Comparison of ENCODE assay signal across 4 cellular contexts in the genomic region with DNA sequence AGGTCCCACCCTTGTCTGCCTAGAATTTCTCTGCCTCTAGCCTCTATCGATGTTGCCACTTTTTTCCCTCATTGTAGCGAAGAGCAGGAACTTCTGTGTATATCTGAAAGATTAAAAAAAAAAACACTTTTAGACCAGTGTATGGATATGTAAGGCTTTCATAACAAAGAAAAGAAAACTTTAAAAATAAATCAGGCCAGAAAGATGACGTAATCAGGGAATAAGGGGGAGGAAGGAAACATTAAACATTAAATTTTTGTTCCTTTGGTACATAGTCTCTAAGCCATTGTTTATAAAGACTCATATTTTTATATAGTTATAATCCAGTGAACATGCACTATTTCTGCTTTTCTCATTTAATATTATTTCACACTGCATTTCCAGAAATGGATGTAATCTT.
TF ChIP-seq lines count a peak whose summit lies in the region.

No MANE protein-coding gene starts in this region.

TF ChIP-seq in HEK293, 187 proteins besides CTCF, POLR2A, EP300 and RAD21:
- TF ChIP-seq, protein P1, sequence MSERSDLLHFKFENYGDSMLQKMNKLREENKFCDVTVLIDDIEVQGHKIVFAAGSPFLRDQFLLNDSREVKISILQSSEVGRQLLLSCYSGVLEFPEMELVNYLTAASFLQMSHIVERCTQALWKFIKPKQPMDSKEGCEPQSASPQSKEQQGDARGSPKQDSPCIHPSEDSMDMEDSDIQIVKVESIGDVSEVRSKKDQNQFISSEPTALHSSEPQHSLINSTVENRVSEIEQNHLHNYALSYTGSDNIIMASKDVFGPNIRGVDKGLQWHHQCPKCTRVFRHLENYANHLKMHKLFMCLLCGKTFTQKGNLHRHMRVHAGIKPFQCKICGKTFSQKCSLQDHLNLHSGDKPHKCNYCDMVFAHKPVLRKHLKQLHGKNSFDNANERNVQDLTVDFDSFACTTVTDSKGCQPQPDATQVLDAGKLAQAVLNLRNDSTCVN (tag by site-specific recombination; optimal IDR thresholded peaks at IDR 0.05), result no peak
- TF ChIP-seq, protein P2, sequence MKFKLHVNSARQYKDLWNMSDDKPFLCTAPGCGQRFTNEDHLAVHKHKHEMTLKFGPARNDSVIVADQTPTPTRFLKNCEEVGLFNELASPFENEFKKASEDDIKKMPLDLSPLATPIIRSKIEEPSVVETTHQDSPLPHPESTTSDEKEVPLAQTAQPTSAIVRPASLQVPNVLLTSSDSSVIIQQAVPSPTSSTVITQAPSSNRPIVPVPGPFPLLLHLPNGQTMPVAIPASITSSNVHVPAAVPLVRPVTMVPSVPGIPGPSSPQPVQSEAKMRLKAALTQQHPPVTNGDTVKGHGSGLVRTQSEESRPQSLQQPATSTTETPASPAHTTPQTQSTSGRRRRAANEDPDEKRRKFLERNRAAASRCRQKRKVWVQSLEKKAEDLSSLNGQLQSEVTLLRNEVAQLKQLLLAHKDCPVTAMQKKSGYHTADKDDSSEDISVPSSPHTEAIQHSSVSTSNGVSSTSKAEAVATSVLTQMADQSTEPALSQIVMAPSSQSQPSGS (tag by site-specific recombination; IDR thresholded peaks at IDR 0.05; ENCODE audit: low read depth), result peak; percentile 62
- TF ChIP-seq PRDM1 (tag by site-specific recombination; IDR thresholded peaks at IDR 0.05), result no peak
- TF ChIP-seq SETDB1 (IDR thresholded peaks at IDR 0.05; ENCODE audit: insufficient read length, low read length), result no peak
TF ChIP-seq in HEK293: peak in this region for 1.

TF ChIP-seq in K562, 482 proteins besides CTCF, POLR2A, EP300 and RAD21:
- TF ChIP-seq, protein P3, sequence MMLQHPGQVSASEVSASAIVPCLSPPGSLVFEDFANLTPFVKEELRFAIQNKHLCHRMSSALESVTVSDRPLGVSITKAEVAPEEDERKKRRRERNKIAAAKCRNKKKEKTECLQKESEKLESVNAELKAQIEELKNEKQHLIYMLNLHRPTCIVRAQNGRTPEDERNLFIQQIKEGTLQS (IDR thresholded peaks at IDR 0.05), result peak; percentile 36; the same call in 1 of the 2 replicates
- TF ChIP-seq, protein P3 (CRISPR knock-in tag; conservative IDR thresholded peaks at IDR 0.05), result no peak
- TF ChIP-seq CBFA2T3 (IDR thresholded peaks at IDR 0.05), result no peak

TF ChIP-seq in endothelial cell of umbilical vein, 7 proteins besides CTCF, POLR2A, EP300 and RAD21:
- TF ChIP-seq JUN (IDR thresholded peaks at IDR 0.05; ENCODE audit: borderline replicate concordance, insufficient read depth, insufficient read length, low read depth), result peak; percentile 27
- TF ChIP-seq EZH2 (IDR thresholded peaks at IDR 0.05; ENCODE audit: borderline replicate concordance, low read depth, low read length, severe bottlenecking), result no peak

TF ChIP-seq in SK-N-SH, 30 proteins besides CTCF, POLR2A, EP300 and RAD21:
- no peak for TF ChIP-seq NRF1 (IDR thresholded peaks at IDR 0.05; ENCODE audit: low read depth, low read length)
- no peak for TF ChIP-seq FOXM1 (IDR thresholded peaks at IDR 0.05; ENCODE audit: low read depth)
- TF ChIP-seq POLR2AphosphoS5 (IDR thresholded peaks at IDR 0.05; ENCODE audit: low read depth, low read length), result no peak
- TF ChIP-seq CHD2 (IDR thresholded peaks at IDR 0.05; ENCODE audit: low read length, partially characterized antibody), result no peak
- no peak for TF ChIP-seq GABPA (IDR thresholded peaks at IDR 0.05; ENCODE audit: low read depth)
- TF ChIP-seq, protein P4, sequence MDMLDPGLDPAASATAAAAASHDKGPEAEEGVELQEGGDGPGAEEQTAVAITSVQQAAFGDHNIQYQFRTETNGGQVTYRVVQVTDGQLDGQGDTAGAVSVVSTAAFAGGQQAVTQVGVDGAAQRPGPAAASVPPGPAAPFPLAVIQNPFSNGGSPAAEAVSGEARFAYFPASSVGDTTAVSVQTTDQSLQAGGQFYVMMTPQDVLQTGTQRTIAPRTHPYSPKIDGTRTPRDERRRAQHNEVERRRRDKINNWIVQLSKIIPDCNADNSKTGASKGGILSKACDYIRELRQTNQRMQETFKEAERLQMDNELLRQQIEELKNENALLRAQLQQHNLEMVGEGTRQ (IDR thresholded peaks at IDR 0.05; ENCODE audit: borderline replicate concordance, low read depth, low read length), result no peak
- no peak for TF ChIP-seq TEAD4 (IDR thresholded peaks at IDR 0.05; ENCODE audit: borderline replicate concordance, insufficient read depth)
- TF ChIP-seq, protein P5, sequence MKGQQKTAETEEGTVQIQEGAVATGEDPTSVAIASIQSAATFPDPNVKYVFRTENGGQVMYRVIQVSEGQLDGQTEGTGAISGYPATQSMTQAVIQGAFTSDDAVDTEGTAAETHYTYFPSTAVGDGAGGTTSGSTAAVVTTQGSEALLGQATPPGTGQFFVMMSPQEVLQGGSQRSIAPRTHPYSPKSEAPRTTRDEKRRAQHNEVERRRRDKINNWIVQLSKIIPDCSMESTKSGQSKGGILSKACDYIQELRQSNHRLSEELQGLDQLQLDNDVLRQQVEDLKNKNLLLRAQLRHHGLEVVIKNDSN (IDR thresholded peaks at IDR 0.05; ENCODE audit: borderline replicate concordance, low read depth), result no peak
- no peak for TF ChIP-seq NFIC (IDR thresholded peaks at IDR 0.05; ENCODE audit: borderline replicate concordance)
- TF ChIP-seq, protein P6, sequence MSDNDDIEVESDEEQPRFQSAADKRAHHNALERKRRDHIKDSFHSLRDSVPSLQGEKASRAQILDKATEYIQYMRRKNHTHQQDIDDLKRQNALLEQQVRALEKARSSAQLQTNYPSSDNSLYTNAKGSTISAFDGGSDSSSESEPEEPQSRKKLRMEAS (IDR thresholded peaks at IDR 0.05; ENCODE audit: low read depth), result no peak
- no peak for TF ChIP-seq EZH2phosphoT487 (IDR thresholded peaks at IDR 0.05; ENCODE audit: borderline replicate concordance, low read depth)
- TF ChIP-seq GATA2 (CRISPR knock-in tag; IDR thresholded peaks at IDR 0.05), result no peak
- no peak for TF ChIP-seq YY1 (IDR thresholded peaks at IDR 0.05; ENCODE audit: low read depth)
- no peak for TF ChIP-seq FOXJ3 (CRISPR knock-in tag; IDR thresholded peaks at IDR 0.05)
